ENCODE assay signal across 18 cellular contexts in genomic region chr9:38030658-38031057, GRCh38. TPM values are rescaled to one million over a fixed set of nuclear protein-coding genes. Genes with fewer than 3 reads are reported as not detected.
DNase-seq lines count a peak whose midpoint lies in the region; ATAC-seq, FAIRE-seq and TF ChIP-seq lines count a peak whose summit lies in the region.
"Had no signal": no experiment of that assay in that cellular context is flagged by ENCODE, and none has a peak within 500 bp of the region (broad histone marks: within the 10 kb centered on the region; RNA-seq: fewer than 3 reads in every experiment).

No MANE protein-coding gene starts in this region.

- 90 to 93% (median 91%) methylated on average over 3 of the region's 3 CpGs for WGBS in small intestine, 3 donors

- ATAC-seq in WTC11 (no peak), upper lobe of right lung (no peak)
- ATAC-seq: lower lobe of right lung, right cardiac atrium had no signal

- H3K27ac ChIP-seq in upper lobe of right lung = no peak overlapping the region
- no peak overlapping the region for H3K27ac ChIP-seq in small intestine (ENCODE audit: low read depth in 1 of 2, low read length in 1 of 2)
- H3K27ac ChIP-seq: lower lobe of right lung, thyroid gland had no signal

- H3K36me3 ChIP-seq in upper lobe of right lung = no peaks in the 10 kb centered on the region
- no peaks in the 10 kb centered on the region for H3K36me3 ChIP-seq in small intestine (ENCODE audit: control insufficient read depth in 2 of 2, insufficient read depth in 2 of 2, low read length in 2 of 2)
- H3K36me3 ChIP-seq: lower lobe of right lung, thyroid gland had no signal

- intact Hi-C loops in upper lobe of right lung (cut with DNase I) = no loop called here

- CTCF ChIA-PET in WTC11 (lab: Charles Lee) = interaction anchor here (1.1 to 1.9 kb wide), 4 partner anchors 14 to 117 kb away, joined by 4 to 13 read pairs (median 5); no protein-coding TSS in a partner anchor

- H3K27me3 ChIP-seq in upper lobe of right lung (no peaks in the 10 kb centered on the region), small intestine (ENCODE audit: control insufficient read depth in 2 of 2, insufficient read depth in 2 of 2, low read length in 2 of 2) (no peaks in the 10 kb centered on the region)
- H3K27me3 ChIP-seq: thyroid gland had no signal

- H3K4me3 Mint-ChIP-seq in WTC11 = no peak overlapping the region
- H3K4me3 Mint-ChIP-seq: B cell; stimulated activated memory B cell treated with anti-CD40 and anti-IgM and Interleukin-4, amounts not matched to agents 10 μg/mL and 1 μg/mL and 100 μg/mL, for 72 hours had no signal

- DNase-seq in WTC11 (ENCODE audit: low spot score) = no peak
- no peak for DNase-seq in fibroblast of villous mesenchyme (ENCODE audit: low read depth)
- DNase-seq in upper lobe of right lung = no peak
- no peak for DNase-seq in NCI-H526 (lab: John Stamatoyannopoulos, UW)
- DNase-seq in ecto neural progenitor cell (ENCODE audit: low spot score) = no peak
- no peak for DNase-seq in small intestine
- DNase-seq: activated CD4-positive, alpha-beta T cell treated with anti-CD3 and anti-CD28 coated beads, Interleukin-2, amount 50 U/mL, for 1 hour; amygdala; effector CD4-positive, alpha-beta T cell; lower lobe of right lung; NCI-H1048; NCI-H2029 treated with DMSO at 0.1 percent for 48 hours; NCI-H510A; right cardiac atrium; thyroid gland had no signal

- no peak overlapping the region for H3K4me3 ChIP-seq in fibroblast of villous mesenchyme (ENCODE audit: low read depth, low read length)
- no peak overlapping the region for H3K4me3 ChIP-seq in upper lobe of right lung
- H3K4me3 ChIP-seq in small intestine (ENCODE audit: low read depth in 1 of 2, low read length in 2 of 2) = no peak overlapping the region
- H3K4me3 ChIP-seq: lower lobe of right lung, thyroid gland had no signal

- H3K4me1 ChIP-seq in upper lobe of right lung (peaks cover 42% of the 10 kb centered on the region), small intestine (ENCODE audit: control insufficient read depth in 2 of 2, insufficient read depth in 1 of 2, low read depth in 1 of 2, low read length in 1 of 2) (peaks cover 4% of the 10 kb centered on the region in 2 donors)

- H3K36me3 Mint-ChIP-seq in WTC11 = no peaks in the 10 kb centered on the region
- H3K36me3 Mint-ChIP-seq: stimulated activated memory B cell treated with anti-CD40 and anti-IgM and Interleukin-4, amounts not matched to agents 10 μg/mL and 1 μg/mL and 100 μg/mL, for 72 hours had no signal

- POLR2A ChIA-PET in WTC11 (lab: Charles Lee) = no interaction called here

- H3K9me3 Mint-ChIP-seq in WTC11 = no peaks in the 10 kb centered on the region
- H3K9me3 Mint-ChIP-seq: stimulated activated memory B cell treated with anti-CD40 and anti-IgM and Interleukin-4, amounts not matched to agents 10 μg/mL and 1 μg/mL and 100 μg/mL, for 72 hours had no signal

- no peaks in the 10 kb centered on the region for H3K27me3 Mint-ChIP-seq in WTC11 (ENCODE audit: low read depth)
- H3K27me3 Mint-ChIP-seq: B cell had no signal

- H3K4me1 Mint-ChIP-seq in WTC11 = peaks cover 30% of the 10 kb centered on the region

- H3K27ac Mint-ChIP-seq in WTC11 = no peak overlapping the region
- H3K27ac Mint-ChIP-seq: B cell; stimulated activated memory B cell treated with anti-CD40 and anti-IgM and Interleukin-4, amounts not matched to agents 10 μg/mL and 1 μg/mL and 100 μg/mL, for 72 hours had no signal

- H3K9me3 ChIP-seq in upper lobe of right lung (no peaks in the 10 kb centered on the region), small intestine (ENCODE audit: control insufficient read depth, low read depth) (no peaks in the 10 kb centered on the region)
- H3K9me3 ChIP-seq: lower lobe of right lung, thyroid gland had no signal

- no peak for FAIRE-seq in small intestine (lab: Jason Lieb, UNC)

- TF ChIP-seq CTCF in GM12874 (IDR thresholded peaks at IDR 0.05; ENCODE audit: insufficient read depth, low read depth, low read length) (peak; percentile 27; the same call in 1 of the 2 replicates), WTC11 (IDR thresholded peaks at IDR 0.05) (no peak), fibroblast of villous mesenchyme (IDR thresholded peaks at IDR 0.05; ENCODE audit: insufficient read depth, low read depth, low read length) (peak; percentile 14), upper lobe of right lung (IDR thresholded peaks at IDR 0.05) (peak; percentile 12)

TF ChIP-seq in WTC11, 78 proteins besides CTCF, POLR2A, EP300 and RAD21:
- no peak for TF ChIP-seq ZBTB21 (CRISPR knock-in tag; IDR thresholded peaks at IDR 0.05; ENCODE audit: borderline replicate concordance)
- peak; percentile 68; the same call in 1 of the 2 replicates for TF ChIP-seq GTF2I (CRISPR knock-in tag; conservative IDR thresholded peaks at IDR 0.05)

RNA-seq across cellular contexts. Expression of gene SHB, which starts 38.4 kb away (rescaled TPM):
- total RNA-seq in WTC11 (2021) = 9.5 to 12.2 TPM (median 10.6 TPM) in 3 replicates
- 16.8 and 19.9 TPM in 2 replicates for total RNA-seq in fibroblast of villous mesenchyme
- 33.4 TPM for total RNA-seq in upper lobe of right lung
- polyA plus RNA-seq in small intestine = 10 to 100 TPM in 1 of 3 donors, 1 to 10 TPM in 2; 8.9 to 18.9 (median 9.2) TPM
